In the genomic region with DNA sequence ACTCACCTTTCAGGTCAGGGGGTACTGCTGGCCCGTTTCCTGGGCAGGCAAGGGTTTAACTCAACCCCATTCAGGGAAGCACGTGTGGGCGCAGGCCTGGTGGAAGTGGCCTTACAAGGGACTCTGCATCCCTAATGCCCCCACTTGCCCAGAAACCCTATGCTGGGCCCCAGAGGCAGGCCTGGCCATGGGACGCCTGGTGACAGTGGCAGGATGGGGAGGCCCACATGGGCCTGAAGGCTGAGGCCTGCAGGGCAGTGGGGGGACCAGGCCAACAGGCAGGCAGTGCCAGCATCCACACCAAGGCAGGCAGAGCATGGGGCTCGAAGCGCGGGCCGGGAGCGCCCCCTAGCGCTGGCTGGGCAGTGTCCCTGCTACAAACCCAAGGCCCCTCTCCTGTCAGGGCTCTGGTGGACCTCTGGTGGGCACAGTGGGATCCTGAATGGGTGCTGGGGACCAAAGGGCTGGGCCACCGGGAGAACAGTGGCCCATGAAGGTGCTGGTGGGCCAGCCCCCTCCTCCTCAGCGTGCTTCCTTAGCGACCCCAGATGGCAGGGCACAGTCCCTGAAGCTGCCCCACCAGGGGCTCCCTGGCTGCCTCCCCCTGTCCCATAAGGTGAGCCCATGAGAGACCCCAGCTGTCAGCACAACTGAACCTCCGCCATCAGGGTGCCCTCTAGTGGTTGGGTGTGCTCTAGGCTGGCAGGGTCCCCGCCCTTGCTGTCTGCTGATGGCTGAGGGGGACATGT, we compare ENCODE assay signal across 8 cellular contexts. TPM values are rescaled to one million over a fixed set of nuclear protein-coding genes. Genes with fewer than 3 reads are reported as not detected.
A peak's percentile ranks its signal among the peaks of the same experiment; 100 is the strongest.
DNase-seq lines count a peak whose midpoint lies in the region; ATAC-seq and TF ChIP-seq lines count a peak whose summit lies in the region.

No MANE protein-coding gene starts in this region.

- peaks cover 0 to 33% of the 10 kb centered on the region in 2 donors for H3K36me3 ChIP-seq in left lung

- H3K4me3 Mint-ChIP-seq in activated CD4-positive, alpha-beta T cell treated with anti-CD3 and anti-CD28 coated beads, Interleukin-2, amount 10 ng/mL, durations not matched to agents 24 days and 14 days, result no peak overlapping the region

- intact Hi-C loops in activated CD4-positive, alpha-beta T cell treated with anti-CD3 and anti-CD28 coated beads, Interleukin-2, amount 10 ng/mL, durations not matched to agents 24 days and 14 days (cut with micrococcal nuclease), result loop anchor here (1.0 kb wide), 1 partner anchor 62 kb away; no protein-coding TSS in a partner anchor
- intact Hi-C loops in left lung (cut with DNase I), result loop anchor here in 1 of 2 donors (2.0 kb wide), 1 partner anchor 61 kb away; no protein-coding TSS in a partner anchor

- H3K36me3 Mint-ChIP-seq in activated CD4-positive, alpha-beta T cell treated with anti-CD3 and anti-CD28 coated beads, Interleukin-2, amount 10 ng/mL, durations not matched to agents 24 days and 14 days (ENCODE audit: low read depth), result peaks cover 11% of the 10 kb centered on the region

- H3K27ac ChIP-seq in 22Rv1 (peak overlapping the region; percentile 22; the same call in 1 of the 2 replicates), left lung (no peak overlapping the region)

- H3K27me3 Mint-ChIP-seq in activated CD4-positive, alpha-beta T cell treated with anti-CD3 and anti-CD28 coated beads, Interleukin-2, amount 10 ng/mL, durations not matched to agents 24 days and 14 days, result no peaks in the 10 kb centered on the region

- no peaks in the 10 kb centered on the region for H3K27me3 ChIP-seq in left lung

- H3K9me3 ChIP-seq in left lung, result no peaks in the 10 kb centered on the region

- H3K27ac Mint-ChIP-seq in activated CD4-positive, alpha-beta T cell treated with anti-CD3 and anti-CD28 coated beads, Interleukin-2, amount 10 ng/mL, durations not matched to agents 24 days and 14 days, result no peak overlapping the region

- H3K4me3 ChIP-seq in left lung, result no peak overlapping the region

- H3K4me1 ChIP-seq in left lung, result no peaks in the 10 kb centered on the region

- ATAC-seq in left lung, result peak; percentile 83
- ATAC-seq in HG03097 (IDR thresholded peaks at IDR 0.05; ENCODE audit: low FRiP score, unreplicated experiment), result no peak

- in situ Hi-C loops in GM13976 (cut with MboI; ENCODE audit: low sequenced_read_pairs, unreplicated experiment), result loop anchor here (10.0 kb wide), 1 partner anchor 95 kb away; no protein-coding TSS in a partner anchor

- no peaks in the 10 kb centered on the region for H3K4me1 Mint-ChIP-seq in activated CD4-positive, alpha-beta T cell treated with anti-CD3 and anti-CD28 coated beads, Interleukin-2, amount 10 ng/mL, durations not matched to agents 24 days and 14 days

- peak; percentile 93 for DNase-seq in GM13976 (ENCODE audit: low spot score)
- DNase-seq in NCI-H2196 (lab: John Stamatoyannopoulos, UW; ENCODE audit: unreplicated experiment), result peak; percentile 57
- DNase-seq in activated CD4-positive, alpha-beta T cell treated with anti-CD3 and anti-CD28 coated beads, Interleukin-2, amount 10 ng/mL, durations not matched to agents 24 days and 14 days, result peak; percentile 92
- peak; percentile 16 for DNase-seq in dedifferentiated amniotic fluid mesenchymal stem cell (ENCODE audit: extremely low spot score)
- DNase-seq in left lung, result peak; percentile 48 to 91
- peak; percentile 12 to 53 (median 25) for DNase-seq in stimulated activated CD4-positive, alpha-beta T cell treated with anti-CD3 and anti-CD28 coated beads, TNF-alpha, amount 100 ng/mL, for 1 hour (ENCODE audit: low read depth in 3 of 3, low spot score in 1 of 3)

- no peaks in the 10 kb centered on the region for H3K9me3 Mint-ChIP-seq in activated CD4-positive, alpha-beta T cell treated with anti-CD3 and anti-CD28 coated beads, Interleukin-2, amount 10 ng/mL, durations not matched to agents 24 days and 14 days

- TF ChIP-seq CTCF in 22Rv1 (IDR thresholded peaks at IDR 0.05) (peak; percentile 97), GM13976 (IDR thresholded peaks at IDR 0.05; ENCODE audit: borderline replicate concordance, control extremely low read depth, extremely low read depth, insufficient read depth, missing control alignments) (peak; percentile 92), left lung (IDR thresholded peaks at IDR 0.05) (peak; percentile 78 to 87)

RNA-seq across cellular contexts. Expression of gene FGFR3, which starts 16.8 kb away (rescaled TPM):
- 0.30 and 0.38 TPM in 2 replicates for total RNA-seq in activated CD4-positive, alpha-beta T cell treated with anti-CD3 and anti-CD28 coated beads, Interleukin-2, amount 10 ng/mL, durations not matched to agents 24 days and 14 days
- total RNA-seq in left lung, result 10 to 100 TPM; 10.8 to 13.5 TPM

RNA-seq across cellular contexts. Expression of gene LETM1, which starts 46.0 kb away (rescaled TPM):
- total RNA-seq in activated CD4-positive, alpha-beta T cell treated with anti-CD3 and anti-CD28 coated beads, Interleukin-2, amount 10 ng/mL, durations not matched to agents 24 days and 14 days, result 97.2 and 98.7 TPM in 2 replicates
- 10 to 100 TPM; 40.8 to 52.3 TPM for total RNA-seq in left lung

Comparison
In these comparisons a context has a peak if more than half of its experiments do, and no peak if none do; other contexts are left out.
1. DNase-seq: peak in every context shown above with its lines; median percentile 93 in GM13976; 92 in activated CD4-positive, alpha-beta T cell treated with anti-CD3 and anti-CD28 coated beads, Interleukin-2, amount 10 ng/mL, durations not matched to agents 24 days and 14 days; 70 in left lung; 57 in NCI-H2196; 25 in stimulated activated CD4-positive, alpha-beta T cell treated with anti-CD3 and anti-CD28 coated beads, TNF-alpha, amount 100 ng/mL, for 1 hour; 16 in dedifferentiated amniotic fluid mesenchymal stem cell.